ENCODE assay signal across 8 cellular contexts in the genomic region with DNA sequence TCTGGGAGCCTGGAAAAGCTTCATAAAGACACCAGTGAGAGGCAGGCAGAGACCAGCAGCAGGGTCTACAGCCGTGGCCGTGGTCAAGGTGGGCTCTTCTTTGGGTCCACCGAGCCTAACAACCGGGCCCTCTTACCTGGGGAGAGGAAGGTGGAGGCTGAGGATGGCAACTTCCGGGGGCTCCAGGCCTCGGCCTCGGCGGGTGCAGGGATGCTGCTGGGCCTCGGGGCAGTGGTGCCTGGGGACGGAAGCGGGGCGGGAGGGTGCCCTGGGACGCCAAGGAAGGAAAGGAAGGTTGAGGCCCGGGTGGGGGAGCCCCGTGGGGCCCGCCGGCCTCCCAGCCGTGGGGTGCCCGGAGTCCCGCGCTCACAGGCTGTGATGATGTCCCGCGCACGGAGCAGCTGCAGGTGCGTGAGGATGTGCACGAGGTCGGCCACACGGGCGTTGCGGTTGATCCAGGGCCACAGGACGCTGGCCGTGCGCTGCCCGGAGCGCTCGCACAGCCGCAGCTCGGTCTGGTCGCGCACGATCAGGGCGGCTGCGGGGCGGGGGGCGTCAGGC.
DNase-seq lines count a peak whose midpoint lies in the region; TF ChIP-seq lines count a peak whose summit lies in the region.

No MANE protein-coding gene starts in this region.

- H3K4me3 ChIP-seq in choroid plexus epithelial cell (ENCODE audit: low read depth, low read length) (peak overlapping the region; percentile 64), muscle layer of colon (ENCODE audit: low read depth in 1 of 2, low read length in 2 of 2) (peak overlapping the region; percentile 31 to 43)

- peak overlapping the region; percentile 71 for H3K27ac ChIP-seq in muscle layer of colon (ENCODE audit: low read depth, low read length)

- H3K4me1 ChIP-seq in muscle layer of colon (ENCODE audit: insufficient read depth, low read length) = peaks cover 16% of the 10 kb centered on the region

- H3K9ac ChIP-seq in muscle layer of colon (ENCODE audit: low read length) = peak overlapping the region; percentile 15

- TF ChIP-seq CTCF in choroid plexus epithelial cell (conservative IDR thresholded peaks at IDR 0.05; ENCODE audit: low read depth, low read length) = no peak
- no peak for TF ChIP-seq CTCF in GM13976 (IDR thresholded peaks at IDR 0.05; ENCODE audit: borderline replicate concordance, control extremely low read depth, extremely low read depth, insufficient read depth, missing control alignments)

- peak; percentile 70 for DNase-seq in activated effector memory CD4-positive, alpha-beta T cell treated with anti-CD3 and anti-CD28 coated beads, Interleukin-2, amount 50 U/mL, for 16 hours
- no peak for DNase-seq in activated effector memory CD4-positive, alpha-beta T cell treated with Interleukin-2 at 50 U/mL for 16 hours
- peak; percentile 46 for DNase-seq in NCI-H69 (lab: John Stamatoyannopoulos, UW)
- DNase-seq in choroid plexus epithelial cell (ENCODE audit: low read depth) = no peak
- DNase-seq in GM13976 (ENCODE audit: low spot score) = no peak
- DNase-seq in NCI-H1105 treated with DMSO at 0.1 percent for 48 hours (lab: John Stamatoyannopoulos, UW) = no peak
- DNase-seq in NCI-H774 (lab: John Stamatoyannopoulos, UW) = no peak

- in situ Hi-C loops in GM13976 (cut with MboI; ENCODE audit: low sequenced_read_pairs, unreplicated experiment) = loop anchor here (25.0 kb wide), 1 partner anchor 518 kb away; a partner anchor contains a TSS

- H3K36me3 ChIP-seq in muscle layer of colon (ENCODE audit: insufficient read depth, low read length) = peaks cover 5% of the 10 kb centered on the region

- H3K27me3 ChIP-seq in muscle layer of colon (ENCODE audit: control insufficient read depth in 1 of 2, insufficient read depth in 2 of 2, low read length in 2 of 2) = peaks cover 0 to 16% of the 10 kb centered on the region in 2 donors

- no peaks in the 10 kb centered on the region for H3K9me3 ChIP-seq in muscle layer of colon (ENCODE audit: low read length)

Comparison
In these comparisons a context has a peak if more than half of its experiments do, and no peak if none do; other contexts are left out.
1. DNase-seq: peak in activated effector memory CD4-positive, alpha-beta T cell treated with anti-CD3 and anti-CD28 coated beads, Interleukin-2, amount 50 U/mL, for 16 hours (single experiment) and NCI-H69 (single experiment); none in activated effector memory CD4-positive, alpha-beta T cell treated with Interleukin-2 at 50 U/mL for 16 hours (single experiment), choroid plexus epithelial cell (single experiment), GM13976 (single experiment), NCI-H1105 treated with DMSO at 0.1 percent for 48 hours (single experiment) and NCI-H774 (single experiment).